Comparison of ENCODE assay signal across 10 cellular contexts in genomic region chr1:117213046-117213445, GRCh38. TPM values are rescaled to one million over a fixed set of nuclear protein-coding genes. Genes with fewer than 3 reads are reported as not detected.
"Had no signal": no experiment of that assay in that cellular context is flagged by ENCODE, and none has a peak within 500 bp of the region (broad histone marks: within the 10 kb centered on the region; RNA-seq: fewer than 3 reads in every experiment).

No MANE protein-coding gene starts in this region.

- H2AFZ ChIP-seq: GM23248 had no signal

- DNase-seq: GM23248, GOT3, H9, HCEC 1CT, KG1 had no signal

- H3K4me3 ChIP-seq: GM23248 had no signal

- H3K27ac Mint-ChIP-seq: H9, IgD-negative memory B cell had no signal

- H3K4me3 Mint-ChIP-seq: H9, IgD-negative memory B cell had no signal

- H3K9ac ChIP-seq: GM23248 had no signal

- H3K4me1 Mint-ChIP-seq: IgD-negative memory B cell had no signal

- H3K27ac ChIP-seq: GM23248, HL-60 had no signal

- FAIRE-seq: H54, HepG2 had no signal

- ATAC-seq: HepG2 had no signal

RNA-seq across cellular contexts. Expression of gene VTCN1, which starts 2.3 kb away (rescaled TPM):
- total RNA-seq: GM23248, HepG2, HT1080 had no signal
- polyA plus RNA-seq: GM23248, HepG2, IgD-negative memory B cell had no signal
